8 cellular contexts compared by ENCODE assay signal in the genomic region with DNA sequence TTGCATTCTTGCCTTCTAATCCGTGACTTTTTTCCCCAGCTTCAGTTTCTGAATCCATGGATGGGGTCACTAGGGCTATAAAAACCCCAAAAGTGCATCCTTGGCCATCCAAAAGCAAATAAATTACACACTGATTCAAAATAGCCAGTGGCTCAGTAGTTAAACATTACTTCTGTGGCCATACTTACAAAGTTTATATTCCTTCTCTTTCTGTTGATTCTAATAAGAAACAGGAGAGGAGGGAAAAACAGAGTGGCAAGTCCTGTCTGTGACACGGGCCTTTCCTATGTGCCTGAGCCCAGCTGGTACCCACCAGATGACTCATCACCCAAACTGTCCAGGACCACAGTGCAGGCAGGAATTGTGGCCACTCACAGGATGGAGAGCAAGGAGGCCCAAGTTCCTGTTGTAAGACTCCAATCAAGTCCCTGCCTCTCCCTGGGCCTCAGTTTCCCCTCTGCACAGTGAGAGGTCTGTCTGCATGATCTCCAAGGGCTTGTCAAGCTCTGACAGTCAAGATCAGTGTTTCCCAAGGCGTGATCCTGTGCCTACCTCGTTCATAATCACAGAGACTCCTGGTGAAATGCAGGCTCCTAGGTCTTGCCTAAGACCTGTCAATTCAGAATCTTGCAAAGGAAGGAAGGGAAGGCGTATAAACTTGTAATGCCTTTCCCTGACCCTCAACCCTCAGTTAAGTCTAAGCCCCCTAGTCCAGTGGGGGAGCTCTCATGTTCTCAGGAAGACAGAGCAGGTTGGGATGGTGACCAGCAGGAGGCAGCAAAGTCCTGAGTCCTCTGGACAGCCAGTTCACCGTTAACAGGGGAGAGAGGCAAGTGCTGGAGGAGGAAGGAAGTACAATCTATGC. TPM values are rescaled to one million over a fixed set of nuclear protein-coding genes. Genes with fewer than 3 reads are reported as not detected.
A peak's percentile ranks its signal among the peaks of the same experiment; 100 is the strongest.
DNase-seq lines count a peak whose midpoint lies in the region; ATAC-seq and TF ChIP-seq lines count a peak whose summit lies in the region.

No MANE protein-coding gene starts in this region.

- H3K4me2 ChIP-seq in neuronal stem cell (ENCODE audit: insufficient read depth, low read length, poor library complexity, severe bottlenecking): no peak overlapping the region

- no CpG with 5 or more reads among the region's 6 CpGs for WGBS in neuronal stem cell (ENCODE audit: extremely low coverage in 2 of 2, insufficient read length in 2 of 2, insufficient replicate concordance in 1 of 2), 2 donors

- ATAC-seq in GM19025 (IDR thresholded peaks at IDR 0.05; ENCODE audit: low read depth, unreplicated experiment) (peak; percentile 66), HG03354 (IDR thresholded peaks at IDR 0.05; ENCODE audit: poor library complexity, severe bottlenecking, unreplicated experiment) (peak; percentile 79)

- no peak overlapping the region for H2BK120ac ChIP-seq in neuronal stem cell (ENCODE audit: low read depth, low read length)

- no peak overlapping the region for H3K14ac ChIP-seq in neuronal stem cell (ENCODE audit: low read length)

- no peak overlapping the region for H3K4me3 ChIP-seq in BE2C (ENCODE audit: low read depth, low read length)
- no peak overlapping the region for H3K4me3 ChIP-seq in Peyer's patch
- no peak overlapping the region for H3K4me3 ChIP-seq in fibroblast of the aortic adventitia (ENCODE audit: low read depth, low read length)
- H3K4me3 ChIP-seq in neuronal stem cell (ENCODE audit: low read length in 2 of 2): no peak overlapping the region

- no peak overlapping the region for H4K8ac ChIP-seq in neuronal stem cell (ENCODE audit: low read depth, low read length)

- no peak overlapping the region for H2BK15ac ChIP-seq in neuronal stem cell (ENCODE audit: low read length)

- H3K27me3 ChIP-seq in BE2C (no peaks in the 10 kb centered on the region), Peyer's patch (no peaks in the 10 kb centered on the region), neuronal stem cell (ENCODE audit: control insufficient read depth in 3 of 3, insufficient read depth in 3 of 3, low read depth in 1 of 3, low read length in 3 of 3) (no peaks in the 10 kb centered on the region)

- TF ChIP-seq POLR2A in Peyer's patch (IDR thresholded peaks at IDR 0.05): peak in 1 of 2 donors; percentile 10

- H2AFZ ChIP-seq in neuronal stem cell (ENCODE audit: low read length): no peak overlapping the region

- H3K9me3 ChIP-seq in BE2C: no peaks in the 10 kb centered on the region
- H3K9me3 ChIP-seq in Peyer's patch: no peaks in the 10 kb centered on the region
- H3K9me3 ChIP-seq in neuronal stem cell (replicated peaks in 1 of 2; ENCODE audit: control insufficient read depth in 2 of 2, insufficient read depth in 1 of 2, low read depth in 1 of 2, low read length in 2 of 2): peaks cover 0 to 2% of the 10 kb centered on the region in 2 donors

- H3K79me1 ChIP-seq in neuronal stem cell (ENCODE audit: low read depth, low read length): peaks cover 2% of the 10 kb centered on the region

- DNase-seq in BE2C (peak; percentile 81), Peyer's patch (peak; percentile 82 to 94 (median 83)), activated T-helper 1 cell treated with Interleukin-2 at 50 U/mL for 16 hours (ENCODE audit: low read depth) (peak; percentile 52), fibroblast of the aortic adventitia (ENCODE audit: low read depth) (peak; percentile 84), neuronal stem cell (ENCODE audit: low spot score) (peak; percentile 74), superior temporal gyrus (ENCODE audit: extremely low spot score) (peak; percentile 80)

- H3K36me3 ChIP-seq in BE2C (peaks cover 20% of the 10 kb centered on the region), Peyer's patch (peaks cover 0 to 97% (median 6%) of the 10 kb centered on the region in 3 donors), neuronal stem cell (replicated peaks in 1 of 2; ENCODE audit: control insufficient read depth in 2 of 2, insufficient read depth in 2 of 2, low read length in 2 of 2) (peaks cover 8 to 31% of the 10 kb centered on the region in 2 donors)

- TF ChIP-seq CTCF in BE2C (IDR thresholded peaks at IDR 0.05; ENCODE audit: low read depth, low read length) (peak; percentile 93), Peyer's patch (IDR thresholded peaks at IDR 0.05) (peak; percentile 66 to 93 (median 90)), fibroblast of the aortic adventitia (IDR thresholded peaks at IDR 0.05; ENCODE audit: insufficient read depth, low read length) (peak; percentile 95)

- H3K27ac ChIP-seq in Peyer's patch (peak overlapping the region in 2 of 4 donors; percentile 52 to 57), neuronal stem cell (replicated peaks; ENCODE audit: low read length) (no peak overlapping the region)

- H3K4me1 ChIP-seq in BE2C (no peaks in the 10 kb centered on the region), Peyer's patch (peaks cover 0 to 34% (median 6%) of the 10 kb centered on the region in 4 donors), neuronal stem cell (ENCODE audit: control insufficient read depth in 2 of 2, insufficient read depth in 1 of 2, low read depth in 1 of 2, low read length in 2 of 2) (no peaks in the 10 kb centered on the region)

- no peak overlapping the region for H3K18ac ChIP-seq in neuronal stem cell (ENCODE audit: low read length)

- no peak overlapping the region for H4K91ac ChIP-seq in neuronal stem cell (ENCODE audit: low read depth, low read length, poor library complexity)

- no peak overlapping the region for H3K23ac ChIP-seq in neuronal stem cell (ENCODE audit: low read depth, low read length, poor library complexity)

- no peak overlapping the region for H3K4ac ChIP-seq in neuronal stem cell (ENCODE audit: low read length)

- H2BK5ac ChIP-seq in neuronal stem cell (ENCODE audit: low read length): no peak overlapping the region

- H2BK12ac ChIP-seq in neuronal stem cell (ENCODE audit: low read length): no peak overlapping the region

- no peak overlapping the region for H3K9ac ChIP-seq in neuronal stem cell (ENCODE audit: low read depth, low read length, poor library complexity)

- no peak overlapping the region for H2AK5ac ChIP-seq in neuronal stem cell (ENCODE audit: low read depth, low read length)

RNA-seq across cellular contexts. Expression of gene TNIP1, which starts 29.5 kb away (rescaled TPM):
- 47.8 TPM for polyA plus RNA-seq in BE2C (2012; ENCODE audit: insufficient read depth, insufficient read length, low read depth)
- 100 to 1,000 TPM; 191 to 352 (median 266) TPM for total RNA-seq in Peyer's patch
- 33.7 and 42.9 TPM in 2 replicates for total RNA-seq in fibroblast of the aortic adventitia (ENCODE audit: low replicate concordance)
- 23.9 TPM for polyA plus RNA-seq in neuronal stem cell (2013, experiment 1 of 2)
- polyA plus RNA-seq in neuronal stem cell (2013, experiment 2 of 2): 23.0 TPM

RNA-seq across cellular contexts. Expression of gene GPX3, which starts 30.9 kb away (rescaled TPM):
- polyA plus RNA-seq in BE2C (2012; ENCODE audit: insufficient read depth, insufficient read length, low read depth): 4.4 TPM
- total RNA-seq in Peyer's patch: 100 to 1,000 TPM; 143 to 690 (median 479) TPM
- 11.3 and 53.1 TPM in 2 replicates for total RNA-seq in fibroblast of the aortic adventitia (ENCODE audit: low replicate concordance)
- 17.7 TPM for polyA plus RNA-seq in neuronal stem cell (2013, experiment 1 of 2)
- 16.6 TPM for polyA plus RNA-seq in neuronal stem cell (2013, experiment 2 of 2)
